Comparison of ENCODE assay signal across 13 cellular contexts in the genomic region with DNA sequence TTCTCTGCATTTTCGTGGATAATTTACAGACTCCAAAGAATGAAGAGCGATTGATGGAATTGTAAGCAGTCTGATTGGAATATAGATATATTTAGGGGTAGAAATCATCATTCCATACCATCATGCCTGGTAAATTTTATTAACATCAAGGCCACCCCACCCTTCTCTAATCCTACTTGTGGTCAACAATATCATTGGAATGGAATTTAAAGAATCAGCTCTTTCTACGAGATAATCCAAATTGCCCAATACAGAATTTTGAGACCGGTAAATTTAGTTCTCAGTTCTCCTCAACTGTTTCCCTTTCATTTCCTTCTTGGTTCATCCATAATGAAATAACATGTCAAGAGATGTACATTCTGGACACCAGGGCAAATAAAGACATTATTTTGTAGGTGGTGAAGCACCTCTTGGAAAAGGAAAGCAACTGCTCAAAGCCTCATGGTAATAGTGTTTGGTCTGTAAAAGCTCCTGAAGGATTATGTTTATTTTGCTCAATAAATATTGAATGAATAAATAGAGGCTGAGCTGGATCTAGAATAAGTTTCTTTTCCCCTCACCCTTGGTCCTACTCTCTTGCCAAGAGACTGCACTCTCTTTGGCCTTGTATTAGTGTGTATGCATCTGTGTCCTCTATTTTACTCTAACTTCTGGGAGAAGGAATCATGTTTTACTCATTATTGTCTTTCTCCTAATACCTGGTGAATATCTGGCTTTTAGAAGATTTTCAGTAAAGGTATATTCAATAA.
DNase-seq lines count a peak whose midpoint lies in the region; ATAC-seq, FAIRE-seq and TF ChIP-seq lines count a peak whose summit lies in the region.
"Had no signal": no experiment of that assay in that cellular context is flagged by ENCODE, and none has a peak within 500 bp of the region (broad histone marks: within the 10 kb centered on the region; RNA-seq: fewer than 3 reads in every experiment).

No MANE protein-coding gene starts in this region.

- no peak for DNase-seq in HCT116 (ENCODE audit: low read depth, low spot score)
- DNase-seq in PC-9: peak; percentile 19 to 96
- DNase-seq in skeletal muscle cell (ENCODE audit: low read depth): peak; percentile 36
- no peak for DNase-seq in NCI-H1092 treated with DMSO at 0.1 percent for 48 hours (lab: John Stamatoyannopoulos, UW)
- no peak for DNase-seq in frontal cortex (ENCODE audit: low spot score in 2 of 2)
- DNase-seq: left ventricle myocardium inferior, MM.1S, RPMI8226, testis had no signal

- H3K4me2 ChIP-seq in HCT116 (ENCODE audit: low read length): peak overlapping the region; percentile 31
- peak overlapping the region; percentile 75 for H3K4me2 ChIP-seq in PC-9

- no peak overlapping the region for H2AFZ ChIP-seq in HCT116 (ENCODE audit: low read depth, low read length, poor library complexity, severe bottlenecking)
- peak overlapping the region; percentile 61 for H2AFZ ChIP-seq in PC-9

- no peak for TF ChIP-seq POLR2A in HCT116 (IDR thresholded peaks at IDR 0.05; ENCODE audit: borderline replicate concordance, extremely low read depth, insufficient read depth, insufficient read length)

- BruUV-seq in HCT116 (replicated peaks; lab: Mats Ljungman, UMichigan) (no TSS peak), PC-9 (replicated peaks; lab: Mats Ljungman, UMichigan) (no TSS peak)

- H3K9me2 ChIP-seq in HCT116 (ENCODE audit: insufficient read depth) (no peaks in the 10 kb centered on the region), PC-9 (ENCODE audit: insufficient read depth) (no peaks in the 10 kb centered on the region)

- H3K36me3 ChIP-seq in HCT116 (ENCODE audit: control insufficient read depth in 1 of 2, insufficient read depth in 2 of 2, low read length in 2 of 2) (peaks cover 0 to 11% of the 10 kb centered on the region in 2 experiments; a peak in 2 of 4 replicates), PC-9 (ENCODE audit: low read depth) (no peaks in the 10 kb centered on the region)
- H3K36me3 ChIP-seq: left ventricle myocardium inferior had no signal

- peaks cover 26% of the 10 kb centered on the region for H3F3A ChIP-seq in PC-9 (ENCODE audit: insufficient read depth, low read depth)

- no peak overlapping the region for H3K9ac ChIP-seq in HCT116 (ENCODE audit: low read length)

- H3K79me2 ChIP-seq in HCT116 (ENCODE audit: insufficient read depth, low read length) (no peaks in the 10 kb centered on the region), PC-9 (ENCODE audit: low read depth) (no peaks in the 10 kb centered on the region)

- no peaks in the 10 kb centered on the region for H4K20me1 ChIP-seq in HCT116 (ENCODE audit: insufficient read depth)
- H4K20me1 ChIP-seq in PC-9 (ENCODE audit: insufficient read depth): no peaks in the 10 kb centered on the region

- RAD21 ChIA-PET in HCT116 (lab: Charles Lee; ENCODE audit: low non-redundant PET in 1 of 2, low total read pairs in 2 of 2, uncharacterized antibody in 2 of 2, unreplicated experiment in 2 of 2): no interaction called here

- CTCF ChIA-PET in HCT116 (lab: Charles Lee): no interaction called here
- CTCF ChIA-PET in PC-9 (lab: Charles Lee): interaction anchor here (0.5 to 0.9 kb wide), 5 partner anchors 27 to 286 kb away, joined by 3 to 4 read pairs (median 3); no protein-coding TSS in a partner anchor

- ATAC-seq in HCT116 (no peak), esophagus mucosa (peak; percentile 53), HG03469 (IDR thresholded peaks at IDR 0.05; ENCODE audit: unreplicated experiment) (no peak)

- H3K4me1 ChIP-seq in HCT116 (ENCODE audit: control insufficient read depth in 1 of 2, insufficient read depth in 2 of 2, low read length in 2 of 2) (peaks cover 0 to 13% of the 10 kb centered on the region in 2 experiments; a peak in 2 of 4 replicates), PC-9 (replicated peaks; ENCODE audit: insufficient read depth) (peaks cover 52% of the 10 kb centered on the region)
- H3K4me1 ChIP-seq: left ventricle myocardium inferior, testis had no signal

- no peak overlapping the region for H3K4me3 ChIP-seq in HCT116 (replicated peaks in 1 of 2; ENCODE audit: low read depth in 1 of 2, low read length in 2 of 2)
- peak overlapping the region; percentile 30; the same call in 1 of the 2 replicates for H3K4me3 ChIP-seq in PC-9
- no peak overlapping the region for H3K4me3 ChIP-seq in skeletal muscle cell (ENCODE audit: low read depth, low read length)
- H3K4me3 ChIP-seq: coronary artery, left ventricle myocardium inferior, testis had no signal

- TF ChIP-seq CTCF in HCT116 (IDR thresholded peaks at IDR 0.05 in 2 of 3, conservative IDR thresholded peaks at IDR 0.05 in 1 of 3; ENCODE audit: borderline replicate concordance in 1 of 3, insufficient read depth in 1 of 3, low read depth in 2 of 3, low read length in 2 of 3) (no peak), PC-9 (conservative IDR thresholded peaks at IDR 0.05) (no peak)

- H3K9me3 ChIP-seq in HCT116 (ENCODE audit: control insufficient read depth in 1 of 2, insufficient read depth in 1 of 2, low read depth in 1 of 2, low read length in 2 of 2): no peaks in the 10 kb centered on the region
- peaks cover 11% of the 10 kb centered on the region; the same call in 1 of the 2 replicates for H3K9me3 ChIP-seq in PC-9 (ENCODE audit: insufficient read depth, low read depth)
- H3K9me3 ChIP-seq: left ventricle myocardium inferior, testis had no signal

- no peak for FAIRE-seq in frontal cortex (lab: Jason Lieb, UNC)
- FAIRE-seq: TTC549 had no signal

- H3K27me3 ChIP-seq in HCT116 (ENCODE audit: insufficient read depth, low read length) (no peaks in the 10 kb centered on the region), PC-9 (ENCODE audit: insufficient read depth, low read depth) (no peaks in the 10 kb centered on the region)
- H3K27me3 ChIP-seq: testis had no signal

- POLR2A ChIA-PET in HCT116 (lab: Charles Lee): no interaction called here
- POLR2A ChIA-PET in PC-9 (lab: Charles Lee; ENCODE audit: unreplicated experiment): interaction anchor here (0.6 kb wide), 3 partner anchors 49 to 133 kb away, joined by 3 to 7 read pairs (median 4); a partner anchor contains a TSS

- no peak for TF ChIP-seq RAD21 in HCT116 (IDR thresholded peaks at IDR 0.05; ENCODE audit: low read depth)

- intact Hi-C loops in HCT116 (cut with micrococcal nuclease) (no loop called here), PC-9 (cut with micrococcal nuclease; ENCODE audit: unreplicated experiment) (loop anchor here (1.0 kb wide), 2 partner anchors 34 to 129 kb away; no protein-coding TSS in a partner anchor)

- H3K27ac ChIP-seq in HCT116 (ENCODE audit: low read depth, low read length): no peak overlapping the region
- peak overlapping the region; percentile 86 for H3K27ac ChIP-seq in PC-9
- H3K27ac ChIP-seq: coronary artery, left ventricle myocardium inferior, testis had no signal

TF ChIP-seq in HCT116, 20 proteins besides CTCF, POLR2A, EP300 and RAD21:
- TF ChIP-seq JUND (IDR thresholded peaks at IDR 0.05): no peak
- no peak for TF ChIP-seq POLR2AphosphoS5 (IDR thresholded peaks at IDR 0.05; ENCODE audit: low read depth, low read length)
- no peak for TF ChIP-seq EZH2 (IDR thresholded peaks at IDR 0.05)
- TF ChIP-seq EZH2phosphoT487 (IDR thresholded peaks at IDR 0.05; ENCODE audit: borderline replicate concordance): no peak

Comparison
In these comparisons a context has a peak if more than half of its experiments do, and no peak if none do; other contexts are left out.
1. DNase-seq: peak in PC-9 (2 of 2) and skeletal muscle cell (single experiment); none in HCT116 (single experiment), NCI-H1092 treated with DMSO at 0.1 percent for 48 hours (single experiment) and frontal cortex (0 of 2).